ENCODE assay signal across 2 cellular contexts in genomic region chr17:10758062-10758461, GRCh38.
TF ChIP-seq lines count a peak whose summit lies in the region.

No MANE protein-coding gene starts in this region.

TF ChIP-seq in GM12878, 131 proteins besides CTCF, POLR2A, EP300 and RAD21:
- TF ChIP-seq NR2F1 (conservative IDR thresholded peaks at IDR 0.05) (0 out of 2 replicates have a peak, but pooled peaks have one; percentile 16), SMAD1 (IDR thresholded peaks at IDR 0.05; ENCODE audit: low read depth, partially characterized antibody) (no peak)

TF ChIP-seq in HepG2, 621 proteins besides CTCF, POLR2A, EP300 and RAD21:
- no peak for TF ChIP-seq PAWR (CRISPR knock-in tag; IDR thresholded peaks at IDR 0.05; ENCODE audit: borderline replicate concordance)
- TF ChIP-seq ZNF253 (CRISPR knock-in tag; IDR thresholded peaks at IDR 0.05; ENCODE audit: borderline replicate concordance) = no peak
- TF ChIP-seq ZNF83 (CRISPR knock-in tag; IDR thresholded peaks at IDR 0.05; ENCODE audit: borderline replicate concordance) = no peak
- no peak for TF ChIP-seq ZNF580 (CRISPR knock-in tag; IDR thresholded peaks at IDR 0.05; ENCODE audit: borderline replicate concordance, low read depth)
- no peak for TF ChIP-seq ZNF276 (CRISPR knock-in tag; IDR thresholded peaks at IDR 0.05; ENCODE audit: low read depth)
- no peak for TF ChIP-seq KDM5A (IDR thresholded peaks at IDR 0.05; ENCODE audit: borderline replicate concordance, low read length)
- no peak for TF ChIP-seq SMARCC2 (IDR thresholded peaks at IDR 0.05)
- TF ChIP-seq RFXANK (CRISPR knock-in tag; IDR thresholded peaks at IDR 0.05) = no peak
- no peak for TF ChIP-seq SRSF4 (IDR thresholded peaks at IDR 0.05; ENCODE audit: low read depth, low read length, poor library complexity, severe bottlenecking)
- no peak for TF ChIP-seq GTF3A (CRISPR knock-in tag; conservative IDR thresholded peaks at IDR 0.05)
- TF ChIP-seq JDP2 (CRISPR knock-in tag; IDR thresholded peaks at IDR 0.05; ENCODE audit: borderline replicate concordance) = no peak
- no peak for TF ChIP-seq POLR2AphosphoS5 (IDR thresholded peaks at IDR 0.05; ENCODE audit: low read depth, low read length)
- no peak for TF ChIP-seq AKAP8 (CRISPR knock-in tag; IDR thresholded peaks at IDR 0.05)
